In the genomic region with DNA sequence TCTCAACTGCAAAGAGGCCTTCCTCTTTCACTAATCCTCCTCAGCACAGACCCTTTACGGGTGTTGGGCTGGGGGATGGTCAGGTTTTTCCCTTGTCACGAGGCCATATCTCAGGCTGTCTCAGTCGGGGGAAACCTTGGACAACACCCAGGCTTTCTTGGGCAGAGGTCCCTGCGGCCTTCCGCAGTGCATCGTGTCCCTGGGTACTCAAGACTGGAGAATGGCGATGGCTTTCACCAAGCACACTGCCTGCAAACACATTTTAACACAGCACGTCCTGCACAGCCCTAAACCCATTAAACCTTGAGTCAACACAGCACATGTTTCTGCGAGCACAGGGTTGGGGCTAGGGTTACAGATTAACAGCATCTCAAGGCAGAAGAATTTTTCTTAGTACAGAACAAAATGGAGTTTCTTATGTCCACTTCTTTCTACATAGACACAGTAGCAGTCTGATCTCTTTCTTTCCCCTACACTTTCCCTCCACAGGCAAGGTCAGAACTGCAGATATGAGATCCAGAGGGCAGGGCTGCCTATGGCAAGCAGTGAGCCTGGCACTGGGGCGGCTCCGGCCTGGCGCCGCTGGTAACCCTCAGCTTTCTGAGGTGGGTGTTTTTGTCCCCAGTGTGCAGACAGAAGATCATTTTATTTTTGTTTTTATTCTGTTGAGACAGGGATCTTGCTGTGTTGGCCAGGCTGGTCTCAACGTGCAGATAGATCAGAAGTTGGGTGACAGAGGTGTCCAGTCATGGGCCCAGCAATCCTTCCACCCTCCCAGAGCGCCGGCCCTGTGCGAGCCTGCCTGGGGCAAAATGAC, we compare ENCODE assay signal across 1 cellular context.
TF ChIP-seq lines count a peak whose summit lies in the region.
"Not testable (repeated sequence)": the region's sequence is repeated elsewhere in the genome, so short reads cannot be mapped to it uniquely, and the experiment has no call there.

No MANE protein-coding gene starts in this region.

TF ChIP-seq in K562, 482 proteins besides CTCF, POLR2A, EP300 and RAD21:
- TF ChIP-seq PTRF (tag; IDR thresholded peaks at IDR 0.05) (peak; percentile 65; the same call in 1 of the 2 replicates), ZNF121 (CRISPR knock-in tag; conservative IDR thresholded peaks at IDR 0.05) (peak; percentile 87), NR4A1 (tag; IDR thresholded peaks at IDR 0.05) (0 out of 2 replicates have a peak, but pooled peaks have one; percentile 37), ZNF592 (IDR thresholded peaks at IDR 0.05) (peak; percentile 67), CREB3 (tag; conservative IDR thresholded peaks at IDR 0.05; ENCODE audit: low read depth) (peak; percentile 64), FOXA3 (CRISPR knock-in tag; conservative IDR thresholded peaks at IDR 0.05 in 1 of 2, IDR thresholded peaks at IDR 0.05 in 1 of 2) (peak in 1 of 2 experiments; percentile 56; a peak in 1 of 4 replicates), SMAD4 (CRISPR knock-in tag; conservative IDR thresholded peaks at IDR 0.05) (0 out of 2 replicates have a peak, but pooled peaks have one; percentile 26)
- not testable (repeated sequence) for TF ChIP-seq NR4A1 (CRISPR knock-in tag; IDR thresholded peaks at IDR 0.05)
- TF ChIP-seq, protein P1, sequence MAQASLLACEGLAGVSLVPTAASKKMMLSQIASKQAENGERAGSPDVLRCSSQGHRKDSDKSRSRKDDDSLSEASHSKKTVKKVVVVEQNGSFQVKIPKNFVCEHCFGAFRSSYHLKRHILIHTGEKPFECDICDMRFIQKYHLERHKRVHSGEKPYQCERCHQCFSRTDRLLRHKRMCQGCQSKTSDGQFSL (CRISPR knock-in tag; IDR thresholded peaks at IDR 0.05) = not testable (repeated sequence)
- TF ChIP-seq, protein P1 (tag; IDR thresholded peaks at IDR 0.05) = peak in 1 of 2 experiments; percentile 57; a peak in 1 of 4 replicates
- TF ChIP-seq, protein P2, sequence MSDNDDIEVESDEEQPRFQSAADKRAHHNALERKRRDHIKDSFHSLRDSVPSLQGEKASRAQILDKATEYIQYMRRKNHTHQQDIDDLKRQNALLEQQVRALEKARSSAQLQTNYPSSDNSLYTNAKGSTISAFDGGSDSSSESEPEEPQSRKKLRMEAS (CRISPR knock-in tag; IDR thresholded peaks at IDR 0.05) = peak; percentile 27; the same call in 1 of the 2 replicates
